In genomic region chr7:35241884-35242283, GRCh38 we compare ENCODE assay signal across 16 cellular contexts. TPM values are rescaled to one million over a fixed set of nuclear protein-coding genes. Genes with fewer than 3 reads are reported as not detected.
A peak's percentile ranks its signal among the peaks of the same experiment; 100 is the strongest.
DNase-seq lines count a peak whose midpoint lies in the region; ATAC-seq and TF ChIP-seq lines count a peak whose summit lies in the region.
"Had no signal": no experiment of that assay in that cellular context is flagged by ENCODE, and none has a peak within 500 bp of the region (broad histone marks: within the 10 kb centered on the region; RNA-seq: fewer than 3 reads in every experiment).

No MANE protein-coding gene starts in this region.

- POLR2A ChIA-PET in MCF 10A (lab: Yijun Ruan, JAX) = no interaction called here
- POLR2A ChIA-PET in activated CD8-positive, alpha-beta T cell treated with anti-CD3 and anti-CD28 coated beads for 36 hours (lab: Charles Lee) = no interaction called here

- no peaks in the 10 kb centered on the region for H3K9me3 Mint-ChIP-seq in MCF 10A (ENCODE audit: unreplicated experiment)
- peaks cover 0 to 1% (median 0%) of the 10 kb centered on the region in 6 donors for H3K9me3 Mint-ChIP-seq in immature natural killer cell
- no peaks in the 10 kb centered on the region for H3K9me3 Mint-ChIP-seq in activated CD8-positive, alpha-beta T cell treated with anti-CD3 and anti-CD28 coated beads for 36 hours
- H3K9me3 Mint-ChIP-seq: activated T-helper 1 cell treated with anti-CD3 and anti-CD28 coated beads, Interleukin-12 subunit alpha, Interleukin-12 subunit beta, Interleukin-2, Interleukin-4 antibody, amounts not matched to agents 30 ng/mL and 10 ng/mL and 1 ng/mL, durations not matched to agents 14 hours and 24 hours and 36 hours; dendritic cell treated with granulocyte-macrophage colony-stimulating factor and Interleukin-4, amounts not matched to agents 40 ng/mL and 50 ng/mL, for 4 days; naive thymus-derived CD8-positive, alpha-beta T cell had no signal

- peak; percentile 65 for ATAC-seq in SK-N-SH treated with all-trans-retinoic acid at 6 μM for 48 hours
- ATAC-seq in left ventricle myocardium superior = peak; percentile 23
- ATAC-seq in GM19395 (IDR thresholded peaks at IDR 0.05; ENCODE audit: unreplicated experiment) = no peak
- no peak for ATAC-seq in activated CD8-positive, alpha-beta T cell treated with anti-CD3 and anti-CD28 coated beads for 36 hours
- ATAC-seq: A549; lower lobe of right lung; naive thymus-derived CD8-positive, alpha-beta T cell had no signal

- H3K9me3 ChIP-seq in breast epithelium = no peaks in the 10 kb centered on the region
- H3K9me3 ChIP-seq: A549, lower lobe of right lung had no signal

- H3K27ac ChIP-seq in breast epithelium = no peak overlapping the region
- H3K27ac ChIP-seq: A549, lower lobe of right lung had no signal

- H3K4me1 ChIP-seq in breast epithelium = no peaks in the 10 kb centered on the region
- H3K4me1 ChIP-seq: A549, lower lobe of right lung had no signal

- peak; percentile 27 for DNase-seq in MCF 10A (ENCODE audit: unreplicated experiment)
- no peak for DNase-seq in breast epithelium (ENCODE audit: low spot score in 2 of 2)
- DNase-seq in left ventricle myocardium superior = no peak
- no peak for DNase-seq in activated T-cell treated with anti-CD3 and anti-CD28 coated beads for 4 hours
- no peak for DNase-seq in immature natural killer cell
- DNase-seq in activated CD8-positive, alpha-beta T cell treated with anti-CD3 and anti-CD28 coated beads for 36 hours = no peak
- DNase-seq: lower lobe of right lung; naive thymus-derived CD8-positive, alpha-beta T cell; NCI-H1930; SHP77 treated with DMSO at 0.1 percent for 48 hours; T-helper 9 cell had no signal

- BruUV-seq in MCF 10A (replicated peaks; lab: Mats Ljungman, UMichigan) = no TSS peak

- H3K36me3 Mint-ChIP-seq in MCF 10A (ENCODE audit: insufficient read depth, unreplicated experiment) = no peaks in the 10 kb centered on the region
- H3K36me3 Mint-ChIP-seq in immature natural killer cell = no peaks in the 10 kb centered on the region
- H3K36me3 Mint-ChIP-seq in activated CD8-positive, alpha-beta T cell treated with anti-CD3 and anti-CD28 coated beads for 36 hours (ENCODE audit: low read depth) = no peaks in the 10 kb centered on the region
- H3K36me3 Mint-ChIP-seq: naive thymus-derived CD8-positive, alpha-beta T cell had no signal

- intact Hi-C loops in MCF 10A (cut with micrococcal nuclease) = no loop called here
- intact Hi-C loops in breast epithelium (cut with DNase I; ENCODE audit: low total_unique reads) = no loop called here
- intact Hi-C loops in left ventricle myocardium superior (cut with micrococcal nuclease) = no loop called here
- intact Hi-C loops in activated CD8-positive, alpha-beta T cell treated with anti-CD3 and anti-CD28 coated beads for 36 hours (cut with micrococcal nuclease) = no loop called here

- H3K27ac Mint-ChIP-seq in MCF 10A (ENCODE audit: low read depth, unreplicated experiment) = no peak overlapping the region
- no peak overlapping the region for H3K27ac Mint-ChIP-seq in immature natural killer cell
- H3K27ac Mint-ChIP-seq in activated CD8-positive, alpha-beta T cell treated with anti-CD3 and anti-CD28 coated beads for 36 hours = no peak overlapping the region
- H3K27ac Mint-ChIP-seq: activated T-helper 1 cell treated with anti-CD3 and anti-CD28 coated beads, Interleukin-12 subunit alpha, Interleukin-12 subunit beta, Interleukin-2, Interleukin-4 antibody, amounts not matched to agents 30 ng/mL and 10 ng/mL and 1 ng/mL, durations not matched to agents 14 hours and 24 hours and 36 hours; dendritic cell treated with granulocyte-macrophage colony-stimulating factor and Interleukin-4, amounts not matched to agents 40 ng/mL and 50 ng/mL, for 4 days; naive thymus-derived CD8-positive, alpha-beta T cell had no signal

- no peaks in the 10 kb centered on the region for H3K4me1 Mint-ChIP-seq in MCF 10A (ENCODE audit: insufficient read depth, unreplicated experiment)
- H3K4me1 Mint-ChIP-seq in immature natural killer cell = no peaks in the 10 kb centered on the region
- no peaks in the 10 kb centered on the region for H3K4me1 Mint-ChIP-seq in activated CD8-positive, alpha-beta T cell treated with anti-CD3 and anti-CD28 coated beads for 36 hours (ENCODE audit: low read depth)
- H3K4me1 Mint-ChIP-seq: naive thymus-derived CD8-positive, alpha-beta T cell had no signal

- peaks cover 0 to 33% of the 10 kb centered on the region in 2 donors for H3K27me3 ChIP-seq in breast epithelium

- H3K36me3 ChIP-seq in breast epithelium = no peaks in the 10 kb centered on the region
- H3K36me3 ChIP-seq: lower lobe of right lung had no signal

- TF ChIP-seq CTCF in MCF 10A (IDR thresholded peaks at IDR 0.05; ENCODE audit: unreplicated experiment) (no peak), breast epithelium (IDR thresholded peaks at IDR 0.05) (no peak)
- no peak for TF ChIP-seq CTCF in activated CD8-positive, alpha-beta T cell treated with anti-CD3 and anti-CD28 coated beads for 36 hours (IDR thresholded peaks at IDR 0.05)

- H3K27me3 Mint-ChIP-seq in MCF 10A (ENCODE audit: insufficient read depth, unreplicated experiment) = peaks cover 75% of the 10 kb centered on the region
- peaks cover 4 to 7% (median 4%) of the 10 kb centered on the region in 3 donors for H3K27me3 Mint-ChIP-seq in immature natural killer cell (ENCODE audit: low read depth in 3 of 3)
- peaks cover 19% of the 10 kb centered on the region for H3K27me3 Mint-ChIP-seq in activated CD8-positive, alpha-beta T cell treated with anti-CD3 and anti-CD28 coated beads for 36 hours

- no peak overlapping the region for H3K4me3 ChIP-seq in breast epithelium
- H3K4me3 ChIP-seq: A549, lower lobe of right lung had no signal

- CTCF ChIA-PET in MCF 10A (lab: Yijun Ruan, JAX) = interaction anchor here (1.1 kb wide), 1 partner anchor 183 kb away, joined by 3 read pairs; no protein-coding TSS in a partner anchor
- CTCF ChIA-PET in activated CD8-positive, alpha-beta T cell treated with anti-CD3 and anti-CD28 coated beads for 36 hours (lab: Charles Lee) = interaction anchor here (0.9 to 1.1 kb wide), 2 partner anchors 10 to 13 kb away, joined by 3 read pairs; no protein-coding TSS in a partner anchor

- no peak for TF ChIP-seq POLR2A in breast epithelium (IDR thresholded peaks at IDR 0.05)

- H3K4me3 Mint-ChIP-seq in MCF 10A (ENCODE audit: unreplicated experiment) (no peak overlapping the region), immature natural killer cell (no peak overlapping the region)
- H3K4me3 Mint-ChIP-seq in activated CD8-positive, alpha-beta T cell treated with anti-CD3 and anti-CD28 coated beads for 36 hours = no peak overlapping the region
- H3K4me3 Mint-ChIP-seq: activated T-helper 1 cell treated with anti-CD3 and anti-CD28 coated beads, Interleukin-12 subunit alpha, Interleukin-12 subunit beta, Interleukin-2, Interleukin-4 antibody, amounts not matched to agents 30 ng/mL and 10 ng/mL and 1 ng/mL, durations not matched to agents 14 hours and 24 hours and 36 hours; dendritic cell treated with granulocyte-macrophage colony-stimulating factor and Interleukin-4, amounts not matched to agents 40 ng/mL and 50 ng/mL, for 4 days; naive thymus-derived CD8-positive, alpha-beta T cell had no signal

TF ChIP-seq in SK-N-SH treated with all-trans-retinoic acid at 6 μM for 48 hours, 23 proteins besides CTCF, POLR2A, EP300 and RAD21 (continues in another document):
- TF ChIP-seq ISL1 (CRISPR knock-in tag; IDR thresholded peaks at IDR 0.05) (no peak), CSDC2 (CRISPR knock-in tag; IDR thresholded peaks at IDR 0.05) (no peak), TSHZ2 (CRISPR knock-in tag; IDR thresholded peaks at IDR 0.05) (no peak), ARNTL (CRISPR knock-in tag; IDR thresholded peaks at IDR 0.05; ENCODE audit: borderline replicate concordance, low read depth) (no peak), TOX (CRISPR knock-in tag; IDR thresholded peaks at IDR 0.05; ENCODE audit: borderline replicate concordance) (no peak), PPARA (CRISPR knock-in tag; IDR thresholded peaks at IDR 0.05; ENCODE audit: borderline replicate concordance) (no peak)
- TF ChIP-seq, protein P1, sequence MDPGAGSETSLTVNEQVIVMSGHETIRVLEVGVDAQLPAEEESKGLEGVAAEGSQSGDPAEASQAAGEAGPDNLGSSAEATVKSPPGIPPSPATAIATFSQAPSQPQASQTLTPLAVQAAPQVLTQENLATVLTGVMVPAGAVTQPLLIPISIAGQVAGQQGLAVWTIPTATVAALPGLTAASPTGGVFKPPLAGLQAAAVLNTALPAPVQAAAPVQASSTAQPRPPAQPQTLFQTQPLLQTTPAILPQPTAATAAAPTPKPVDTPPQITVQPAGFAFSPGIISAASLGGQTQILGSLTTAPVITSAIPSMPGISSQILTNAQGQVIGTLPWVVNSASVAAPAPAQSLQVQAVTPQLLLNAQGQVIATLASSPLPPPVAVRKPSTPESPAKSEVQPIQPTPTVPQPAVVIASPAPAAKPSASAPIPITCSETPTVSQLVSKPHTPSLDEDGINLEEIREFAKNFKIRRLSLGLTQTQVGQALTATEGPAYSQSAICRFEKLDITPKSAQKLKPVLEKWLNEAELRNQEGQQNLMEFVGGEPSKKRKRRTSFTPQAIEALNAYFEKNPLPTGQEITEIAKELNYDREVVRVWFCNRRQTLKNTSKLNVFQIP (CRISPR knock-in tag; IDR thresholded peaks at IDR 0.05; ENCODE audit: borderline replicate concordance, low read depth) = no peak

RNA-seq across cellular contexts. Expression of gene TBX20, which starts 12.0 kb away (rescaled TPM):
- total RNA-seq in MCF 10A (2022) (not detected in 2 replicates), breast epithelium (under 1 TPM in 1 of 3 donors, not detected in 2; 0.59 TPM), left ventricle myocardium superior (193 TPM)
- not detected for polyA plus RNA-seq in immature natural killer cell
- not detected for total RNA-seq in activated CD8-positive, alpha-beta T cell treated with anti-CD3 and anti-CD28 coated beads for 36 hours
- total RNA-seq: naive thymus-derived CD8-positive, alpha-beta T cell had no signal
- polyA plus RNA-seq: naive thymus-derived CD8-positive, alpha-beta T cell had no signal

Comparison
In these comparisons a context has a peak if more than half of its experiments do, and no peak if none do; other contexts are left out.
1. ATAC-seq: peak in SK-N-SH treated with all-trans-retinoic acid at 6 μM for 48 hours (single experiment) and left ventricle myocardium superior (single experiment); none in GM19395 (single experiment) and activated CD8-positive, alpha-beta T cell treated with anti-CD3 and anti-CD28 coated beads for 36 hours (single experiment).
2. RNA of gene TBX20, which starts 12.0 kb away (total RNA-seq): 193 TPM in left ventricle myocardium superior (single experiment); not detected in activated CD8-positive, alpha-beta T cell treated with anti-CD3 and anti-CD28 coated beads for 36 hours, not detected in MCF 10A and 0.59 TPM in breast epithelium; every median in the first group is over 100 times any median in the second.